ENCODE assay signal across 22 cellular contexts in genomic region chr4:27096142-27096824, GRCh38.
DNase-seq lines count a peak whose midpoint lies in the region; ATAC-seq, FAIRE-seq and TF ChIP-seq lines count a peak whose summit lies in the region.
"Had no signal": no experiment of that assay in that cellular context is flagged by ENCODE, and none has a peak within 500 bp of the region (broad histone marks: within the 10 kb centered on the region; RNA-seq: fewer than 3 reads in every experiment).

No MANE protein-coding gene starts in this region.

- TF ChIP-seq RAD21 in K562 (CRISPR knock-in tag; conservative IDR thresholded peaks at IDR 0.05 in 1 of 2, IDR thresholded peaks at IDR 0.05 in 1 of 2) = peak in 1 of 2 experiments; percentile 35; a peak in 2 of 4 replicates

- H3K9me3 ChIP-seq in K562 (replicated peaks; ENCODE audit: control insufficient read depth, insufficient read depth, low read depth, low read length) = no peaks in the 10 kb centered on the region
- H3K9me3 ChIP-seq: upper lobe of right lung had no signal

- DNase-seq in ELF-1 (ENCODE audit: low read depth, low spot score) (peak; percentile 12), NB4 (ENCODE audit: low read depth) (peak; percentile 15), K562 (ENCODE audit: extremely low read depth in 1 of 4, low spot score in 3 of 4) (no peak), mesothelial cell of epicardium (ENCODE audit: low spot score in 2 of 2, unreplicated experiment in 2 of 2) (no peak), NCI-H510A treated with DMSO at 0.1 percent for 48 hours (lab: John Stamatoyannopoulos, UW) (no peak), COR-L47 (lab: John Stamatoyannopoulos, UW) (no peak), retina (no peak)
- no peak for DNase-seq in activated CD8-positive, alpha-beta memory T cell treated with anti-CD3 and anti-CD28 coated beads, Interleukin-2, amount 10 ng/mL, durations not matched to agents 7 days and 5 days
- DNase-seq: activated B cell treated with CpG ODN at 0.5 μM for 24 hours; CD4-positive, alpha-beta memory T cell; EL; left colon; midbrain; NCI-H1436 treated with DMSO at 0.1 percent for 48 hours; NCI-H226; occipital lobe; stimulated activated naive CD8-positive, alpha-beta T cell treated with anti-CD3 and anti-CD28 coated beads, Interleukin-15, Interleukin-2, amounts not matched to agents 100 U/mL and 50 U/mL, for 24 hours; T-helper 1 cell; upper lobe of right lung had no signal

- H3K9me3 Mint-ChIP-seq in mesothelial cell of epicardium = no peaks in the 10 kb centered on the region
- H3K9me3 Mint-ChIP-seq in activated CD8-positive, alpha-beta memory T cell treated with anti-CD3 and anti-CD28 coated beads, Interleukin-2, amount 10 ng/mL, durations not matched to agents 7 days and 5 days (ENCODE audit: low read depth) = no peaks in the 10 kb centered on the region
- H3K9me3 Mint-ChIP-seq: activated B cell treated with CpG ODN at 0.5 μM for 24 hours; activated T-helper 1 cell treated with anti-CD3 and anti-CD28 coated beads, Interleukin-12 subunit alpha, Interleukin-12 subunit beta, Interleukin-2, Interleukin-4 antibody, amounts not matched to agents 30 ng/mL and 10 ng/mL and 1 ng/mL, durations not matched to agents 14 hours and 24 hours and 36 hours; CD4-positive, alpha-beta memory T cell had no signal

- H2AFZ ChIP-seq in K562 (ENCODE audit: low read depth, low read length) = no peak overlapping the region

- no peaks in the 10 kb centered on the region for H3K36me3 Mint-ChIP-seq in mesothelial cell of epicardium
- H3K36me3 Mint-ChIP-seq in activated CD8-positive, alpha-beta memory T cell treated with anti-CD3 and anti-CD28 coated beads, Interleukin-2, amount 10 ng/mL, durations not matched to agents 7 days and 5 days = no peaks in the 10 kb centered on the region
- H3K36me3 Mint-ChIP-seq: activated naive CD8-positive, alpha-beta T cell; CD4-positive, alpha-beta memory T cell had no signal

- no peaks in the 10 kb centered on the region for H4K20me1 ChIP-seq in K562 (replicated peaks; ENCODE audit: control insufficient read depth, insufficient read depth, low read length)

- no peak for ATAC-seq in K562
- no peak for ATAC-seq in activated CD8-positive, alpha-beta memory T cell treated with anti-CD3 and anti-CD28 coated beads, Interleukin-2, amount 10 ng/mL, durations not matched to agents 7 days and 5 days
- ATAC-seq: left colon; sciatic nerve; stimulated activated naive CD8-positive, alpha-beta T cell treated with anti-CD3 and anti-CD28 coated beads, Interleukin-15, Interleukin-2, amounts not matched to agents 100 U/mL and 50 U/mL, for 24 hours; upper lobe of right lung had no signal

- no peak for TF ChIP-seq EP300 in K562 (IDR thresholded peaks at IDR 0.05; ENCODE audit: low read length)

- H3K36me3 ChIP-seq in K562 (ENCODE audit: control insufficient read depth, insufficient read depth, low read length) = no peaks in the 10 kb centered on the region
- H3K36me3 ChIP-seq: upper lobe of right lung had no signal

- CTCF ChIA-PET in K562 (lab: Yijun Ruan, JAX; ENCODE audit: low intra/inter-chr PET ratio) = no interaction called here
- CTCF ChIA-PET in activated CD8-positive, alpha-beta memory T cell treated with anti-CD3 and anti-CD28 coated beads, Interleukin-2, amount 10 ng/mL, durations not matched to agents 7 days and 5 days (lab: Charles Lee) = no interaction called here

- intact Hi-C loops in K562 (cut with micrococcal nuclease) = no loop called here

- no TSS peak for BruUV-seq in K562 (replicated peaks; lab: Mats Ljungman, UMichigan)

- no peak overlapping the region for H3K27ac ChIP-seq in K562 (ENCODE audit: extremely low read depth, low read depth, low read length)
- H3K27ac ChIP-seq: upper lobe of right lung had no signal

- H3K4me3 ChIP-seq in NB4 (ENCODE audit: low read depth, low read length) = no peak overlapping the region
- no peak overlapping the region for H3K4me3 ChIP-seq in K562
- H3K4me3 ChIP-seq: upper lobe of right lung had no signal

- H3K27me3 Mint-ChIP-seq in mesothelial cell of epicardium (ENCODE audit: low read depth) = peaks cover 31% of the 10 kb centered on the region
- H3K27me3 Mint-ChIP-seq in activated CD8-positive, alpha-beta memory T cell treated with anti-CD3 and anti-CD28 coated beads, Interleukin-2, amount 10 ng/mL, durations not matched to agents 7 days and 5 days = peaks cover 4% of the 10 kb centered on the region

- no peak for FAIRE-seq in K562 (lab: Jason Lieb, UNC)

- H3K9ac ChIP-seq in K562 (ENCODE audit: insufficient read depth in 1 of 2, low read depth in 2 of 2, low read length in 2 of 2) = no peak overlapping the region

- H3K27me3 ChIP-seq in K562 (ENCODE audit: control insufficient read depth in 2 of 2, insufficient read depth in 2 of 2, low read length in 2 of 2) = peaks cover 0 to 8% of the 10 kb centered on the region in 2 experiments; a peak in 2 of 5 replicates

- in situ Hi-C loops in K562 (cut with MboI) = no loop called here

- H3K27ac Mint-ChIP-seq in mesothelial cell of epicardium = no peak overlapping the region
- H3K27ac Mint-ChIP-seq in activated CD8-positive, alpha-beta memory T cell treated with anti-CD3 and anti-CD28 coated beads, Interleukin-2, amount 10 ng/mL, durations not matched to agents 7 days and 5 days = no peak overlapping the region
- H3K27ac Mint-ChIP-seq: activated B cell treated with CpG ODN at 0.5 μM for 24 hours; activated naive CD8-positive, alpha-beta T cell; activated T-helper 1 cell treated with anti-CD3 and anti-CD28 coated beads, Interleukin-12 subunit alpha, Interleukin-12 subunit beta, Interleukin-2, Interleukin-4 antibody, amounts not matched to agents 30 ng/mL and 10 ng/mL and 1 ng/mL, durations not matched to agents 14 hours and 24 hours and 36 hours; CD4-positive, alpha-beta memory T cell had no signal

- TF ChIP-seq CTCF in NB4 (IDR thresholded peaks at IDR 0.05; ENCODE audit: low read depth, low read length) (peak; percentile 4), K562 (IDR thresholded peaks at IDR 0.05 in 2 of 3, conservative IDR thresholded peaks at IDR 0.05 in 1 of 3; ENCODE audit: insufficient read depth in 2 of 3, low read depth in 1 of 3, low read length in 3 of 3) (peak in 1 of 3 experiments; percentile 33; a peak in 1 of 6 replicates), mesothelial cell of epicardium (IDR thresholded peaks at IDR 0.05; ENCODE audit: unreplicated experiment) (peak; percentile 30)

- H3K4me2 ChIP-seq in K562 (ENCODE audit: insufficient read depth, low read length) = no peak overlapping the region

- TF ChIP-seq POLR2A in NB4 (IDR thresholded peaks at IDR 0.05; ENCODE audit: extremely low read depth, insufficient read length) (no peak), K562 (conservative IDR thresholded peaks at IDR 0.05) (no peak)

- no peaks in the 10 kb centered on the region; a peak in 1 of 5 replicates for H3K4me1 ChIP-seq in K562 (replicated peaks in 1 of 2; ENCODE audit: control insufficient read depth in 2 of 2, insufficient read depth in 2 of 2, low read length in 2 of 2)
- H3K4me1 ChIP-seq: upper lobe of right lung had no signal

- H3K4me1 Mint-ChIP-seq in mesothelial cell of epicardium = no peaks in the 10 kb centered on the region
- H3K4me1 Mint-ChIP-seq in activated CD8-positive, alpha-beta memory T cell treated with anti-CD3 and anti-CD28 coated beads, Interleukin-2, amount 10 ng/mL, durations not matched to agents 7 days and 5 days = no peaks in the 10 kb centered on the region
- H3K4me1 Mint-ChIP-seq: activated B cell treated with CpG ODN at 0.5 μM for 24 hours; CD4-positive, alpha-beta memory T cell had no signal

- H3K9me1 ChIP-seq in K562 (ENCODE audit: control insufficient read depth, insufficient read depth, low read length) = no peaks in the 10 kb centered on the region

- POLR2A ChIA-PET in K562 (lab: Yijun Ruan, JAX) = no interaction called here

- H3K79me2 ChIP-seq in K562 (ENCODE audit: control insufficient read depth, insufficient read depth, low read length) = no peaks in the 10 kb centered on the region

- no peak overlapping the region for H3K4me3 Mint-ChIP-seq in mesothelial cell of epicardium
- no peak overlapping the region for H3K4me3 Mint-ChIP-seq in activated CD8-positive, alpha-beta memory T cell treated with anti-CD3 and anti-CD28 coated beads, Interleukin-2, amount 10 ng/mL, durations not matched to agents 7 days and 5 days
- H3K4me3 Mint-ChIP-seq: activated B cell treated with CpG ODN at 0.5 μM for 24 hours; activated naive CD8-positive, alpha-beta T cell; activated T-helper 1 cell treated with anti-CD3 and anti-CD28 coated beads, Interleukin-12 subunit alpha, Interleukin-12 subunit beta, Interleukin-2, Interleukin-4 antibody, amounts not matched to agents 30 ng/mL and 10 ng/mL and 1 ng/mL, durations not matched to agents 14 hours and 24 hours and 36 hours; CD4-positive, alpha-beta memory T cell had no signal

- WGBS in K562 (ENCODE audit: insufficient coverage, low coverage, missing lambda C conversion rate) = 1% methylated on average over 9 of the region's 9 CpGs

TF ChIP-seq in K562, 482 proteins besides CTCF, POLR2A, EP300 and RAD21:
- TF ChIP-seq DEAF1 (CRISPR knock-in tag; IDR thresholded peaks at IDR 0.05) (0 out of 2 replicates have a peak, but pooled peaks have one; percentile 15), PCBP1 (IDR thresholded peaks at IDR 0.05; ENCODE audit: low read depth, low read length, poor library complexity, severe bottlenecking) (no peak)

Comparison
In these comparisons a context has a peak if more than half of its experiments do, and no peak if none do; other contexts are left out.
1. DNase-seq: peak in ELF-1 (single experiment) and NB4 (single experiment); none in K562 (0 of 4), mesothelial cell of epicardium (0 of 2), NCI-H510A treated with DMSO at 0.1 percent for 48 hours (single experiment), COR-L47 (single experiment), retina (single experiment) and activated CD8-positive, alpha-beta memory T cell treated with anti-CD3 and anti-CD28 coated beads, Interleukin-2, amount 10 ng/mL, durations not matched to agents 7 days and 5 days (single experiment).